In genomic region chr19:36528194-36528920, GRCh38 we compare ENCODE assay signal across 1 cellular context.
A peak's percentile ranks its signal among the peaks of the same experiment; 100 is the strongest.
TF ChIP-seq lines count a peak whose summit lies in the region.

Gene ZNF260, minus strand, starts transcription at chr19:36528271. Its CDS starts 13,033 bp downstream, at chr19:36515238.

TF ChIP-seq in HepG2, 621 proteins besides CTCF, POLR2A, EP300 and RAD21 (continued from another document and continues in another):
- TF ChIP-seq ZNF547 (CRISPR knock-in tag; IDR thresholded peaks at IDR 0.05) (no peak), JUN (CRISPR knock-in tag; IDR thresholded peaks at IDR 0.05) (0 out of 2 replicates have a peak, but pooled peaks have one; percentile 56), ZNF891 (CRISPR knock-in tag; IDR thresholded peaks at IDR 0.05) (no peak), HDAC2 (CRISPR knock-in tag; IDR thresholded peaks at IDR 0.05) (0 out of 2 replicates have a peak, but pooled peaks have one; percentile 22), SNRNP70 (IDR thresholded peaks at IDR 0.05; ENCODE audit: low read depth, low read length) (no peak), ZNF20 (CRISPR knock-in tag; IDR thresholded peaks at IDR 0.05) (no peak), MEIS1 (CRISPR knock-in tag; IDR thresholded peaks at IDR 0.05; ENCODE audit: borderline replicate concordance) (peak; percentile 51; the same call in 1 of the 2 replicates), SIX4 (CRISPR knock-in tag; IDR thresholded peaks at IDR 0.05) (no peak), KDM5B (CRISPR knock-in tag; IDR thresholded peaks at IDR 0.05; ENCODE audit: borderline replicate concordance) (peak; percentile 76; the same call in 1 of the 2 replicates), POLR2AphosphoS5 (IDR thresholded peaks at IDR 0.05; ENCODE audit: low read depth, low read length) (peak; percentile 85), ELF4 (CRISPR knock-in tag; IDR thresholded peaks at IDR 0.05; ENCODE audit: borderline replicate concordance) (no peak), IRX3 (CRISPR knock-in tag; IDR thresholded peaks at IDR 0.05; ENCODE audit: borderline replicate concordance, low read depth) (peak; percentile 58; the same call in 1 of the 2 replicates), ZNF607 (CRISPR knock-in tag; IDR thresholded peaks at IDR 0.05; ENCODE audit: borderline replicate concordance) (peak; percentile 27; the same call in 1 of the 2 replicates), ZNF124 (CRISPR knock-in tag; IDR thresholded peaks at IDR 0.05) (peak; percentile 37), MAFF (IDR thresholded peaks at IDR 0.05; ENCODE audit: low read depth, low read length) (0 out of 2 replicates have a peak, but pooled peaks have one; percentile 43), ZBTB43 (CRISPR knock-in tag; conservative IDR thresholded peaks at IDR 0.05) (0 out of 2 replicates have a peak, but pooled peaks have one; percentile 34), HINFP (CRISPR knock-in tag; IDR thresholded peaks at IDR 0.05; ENCODE audit: low read depth) (0 out of 2 replicates have a peak, but pooled peaks have one; percentile 45), YEATS4 (CRISPR knock-in tag; IDR thresholded peaks at IDR 0.05; ENCODE audit: borderline replicate concordance) (peak; percentile 50; the same call in 1 of the 2 replicates), ZIK1 (CRISPR knock-in tag; IDR thresholded peaks at IDR 0.05; ENCODE audit: borderline replicate concordance, low read depth) (no peak), MLLT10 (CRISPR knock-in tag; IDR thresholded peaks at IDR 0.05) (no peak), ZNF687 (CRISPR knock-in tag; IDR thresholded peaks at IDR 0.05) (peak; percentile 86), HCFC1 (IDR thresholded peaks at IDR 0.05; ENCODE audit: low read depth, low read length) (peak; percentile 77), GABPA (IDR thresholded peaks at IDR 0.05; ENCODE audit: low read depth, low read length) (peak; percentile 24; the same call in 1 of the 2 replicates), GABPA (CRISPR knock-in tag; IDR thresholded peaks at IDR 0.05; ENCODE audit: low read depth) (peak; percentile 78), E2F2 (CRISPR knock-in tag; IDR thresholded peaks at IDR 0.05; ENCODE audit: borderline replicate concordance) (peak; percentile 62; the same call in 1 of the 2 replicates), HOXA9 (CRISPR knock-in tag; IDR thresholded peaks at IDR 0.05; ENCODE audit: borderline replicate concordance) (no peak), ZKSCAN1 (IDR thresholded peaks at IDR 0.05; ENCODE audit: low read length) (no peak), ZSCAN21 (CRISPR knock-in tag; IDR thresholded peaks at IDR 0.05; ENCODE audit: borderline replicate concordance) (peak; percentile 7; the same call in 1 of the 2 replicates), PATZ1 (CRISPR knock-in tag; IDR thresholded peaks at IDR 0.05) (peak; percentile 21), ZNF329 (CRISPR knock-in tag; IDR thresholded peaks at IDR 0.05; ENCODE audit: low read depth) (no peak), TBX3 (IDR thresholded peaks at IDR 0.05; ENCODE audit: borderline replicate concordance) (0 out of 2 replicates have a peak, but pooled peaks have one; percentile 18), PRDM15 (CRISPR knock-in tag; IDR thresholded peaks at IDR 0.05) (no peak), ZNF619 (CRISPR knock-in tag; IDR thresholded peaks at IDR 0.05) (no peak), ZXDC (CRISPR knock-in tag; IDR thresholded peaks at IDR 0.05) (no peak), ZSCAN5A (CRISPR knock-in tag; IDR thresholded peaks at IDR 0.05; ENCODE audit: borderline replicate concordance) (no peak), NR1H2 (CRISPR knock-in tag; IDR thresholded peaks at IDR 0.05; ENCODE audit: borderline replicate concordance, low read depth) (no peak), SNAPC5 (CRISPR knock-in tag; IDR thresholded peaks at IDR 0.05; ENCODE audit: borderline replicate concordance) (no peak), CREB1 (IDR thresholded peaks at IDR 0.05) (peak; percentile 43; the same call in 1 of the 2 replicates), CREB1 (CRISPR knock-in tag; IDR thresholded peaks at IDR 0.05) (peak; percentile 96), MIER2 (CRISPR knock-in tag; IDR thresholded peaks at IDR 0.05) (no peak), ATF7 (IDR thresholded peaks at IDR 0.05) (no peak), ATF7 (CRISPR knock-in tag; IDR thresholded peaks at IDR 0.05) (0 out of 2 replicates have a peak, but pooled peaks have one; percentile 21), CENPBD1 (CRISPR knock-in tag; IDR thresholded peaks at IDR 0.05; ENCODE audit: borderline replicate concordance, low read depth) (no peak), ZNF44 (CRISPR knock-in tag; IDR thresholded peaks at IDR 0.05) (peak; percentile 90; the same call in 1 of the 2 replicates), ZNF367 (CRISPR knock-in tag; IDR thresholded peaks at IDR 0.05; ENCODE audit: borderline replicate concordance) (no peak), ZNF282 (IDR thresholded peaks at IDR 0.05; ENCODE audit: partially characterized antibody) (no peak)
